Comparison of ENCODE assay signal across 8 cellular contexts in genomic region chr1:173914366-173914871, GRCh38. TPM values are rescaled to one million over a fixed set of nuclear protein-coding genes. Genes with fewer than 3 reads are reported as not detected.
DNase-seq lines count a peak whose midpoint lies in the region; ATAC-seq and TF ChIP-seq lines count a peak whose summit lies in the region.

No MANE protein-coding gene starts in this region.

- no peak for ATAC-seq in activated CD4-positive, alpha-beta T cell treated with anti-CD3 and anti-CD28 coated beads for 36 hours
- peak in 1 of 2 donors; percentile 43 for ATAC-seq in activated T-cell treated with anti-CD3 and anti-CD28 coated beads, Interleukin-2, amount 50 U/mL, for 4 hours
- no peak for ATAC-seq in HG03135 (IDR thresholded peaks at IDR 0.05; ENCODE audit: unreplicated experiment)

- no peaks in the 10 kb centered on the region for H3K27me3 ChIP-seq in MM.1S (replicated peaks; ENCODE audit: insufficient read depth, low read length)

- POLR2A ChIA-PET in activated CD4-positive, alpha-beta T cell treated with anti-CD3 and anti-CD28 coated beads for 36 hours (lab: Charles Lee): no interaction called here

- no peak overlapping the region for H3K27ac ChIP-seq in MM.1S (ENCODE audit: low read length)

- CTCF ChIA-PET in activated CD4-positive, alpha-beta T cell treated with anti-CD3 and anti-CD28 coated beads for 36 hours (lab: Charles Lee): interaction anchor here (0.6 to 0.9 kb wide), 2 partner anchors 16 to 50 kb away, joined by 4 read pairs; no protein-coding TSS in a partner anchor

- H2AFZ ChIP-seq in MM.1S (ENCODE audit: low read length): no peak overlapping the region

- peak; percentile 81 for TF ChIP-seq CTCF in MM.1S (IDR thresholded peaks at IDR 0.05; ENCODE audit: low read length)

- no peaks in the 10 kb centered on the region for H3K27me3 Mint-ChIP-seq in activated CD4-positive, alpha-beta T cell treated with anti-CD3 and anti-CD28 coated beads for 36 hours
- no peaks in the 10 kb centered on the region for H3K27me3 Mint-ChIP-seq in activated T-cell treated with anti-CD3 and anti-CD28 coated beads, Interleukin-2, amount 50 U/mL, for 4 hours (ENCODE audit: low read depth)

- H3K9me2 ChIP-seq in MM.1S (replicated peaks; ENCODE audit: insufficient read depth, low read length): no peaks in the 10 kb centered on the region

- no peak overlapping the region for H3K4me2 ChIP-seq in MM.1S (ENCODE audit: low read depth, low read length)

- H3K79me2 ChIP-seq in MM.1S (ENCODE audit: low read length): no peaks in the 10 kb centered on the region

- no peak overlapping the region for H3K4me3 ChIP-seq in MM.1S (ENCODE audit: low read length)

- no peaks in the 10 kb centered on the region for H3K36me3 ChIP-seq in MM.1S (replicated peaks; ENCODE audit: insufficient read depth, low read length)

- intact Hi-C loops in activated CD4-positive, alpha-beta T cell treated with anti-CD3 and anti-CD28 coated beads for 36 hours (cut with DNase I, micrococcal nuclease): no loop called here

- no peak overlapping the region for H3K27ac Mint-ChIP-seq in activated CD4-positive, alpha-beta T cell treated with anti-CD3 and anti-CD28 coated beads for 36 hours

- H4K20me1 ChIP-seq in MM.1S (ENCODE audit: insufficient read depth, low read length): no peaks in the 10 kb centered on the region

- H3K9me3 ChIP-seq in MM.1S (replicated peaks; ENCODE audit: insufficient read depth, low read length): no peaks in the 10 kb centered on the region

- H3K4me1 ChIP-seq in MM.1S (ENCODE audit: low read length): no peaks in the 10 kb centered on the region

- H3K36me3 Mint-ChIP-seq in activated CD4-positive, alpha-beta T cell treated with anti-CD3 and anti-CD28 coated beads for 36 hours (ENCODE audit: low read depth): peaks cover 2% of the 10 kb centered on the region
- peaks cover 5% of the 10 kb centered on the region for H3K36me3 Mint-ChIP-seq in activated T-cell treated with anti-CD3 and anti-CD28 coated beads, Interleukin-2, amount 50 U/mL, for 4 hours (ENCODE audit: insufficient read depth)

- DNase-seq in activated CD4-positive, alpha-beta T cell treated with anti-CD3 and anti-CD28 coated beads for 36 hours: peak; percentile 55
- no peak for DNase-seq in activated CD4-positive, alpha-beta T cell treated with anti-CD3 and anti-CD28 coated beads for 1 hour
- DNase-seq in MM.1S: peak; percentile 70
- DNase-seq in activated T-cell treated with anti-CD3 and anti-CD28 coated beads, Interleukin-2, amount 50 U/mL, for 4 hours: peak; percentile 10
- peak; percentile 48 to 67 for DNase-seq in lung microvascular endothelial cell (ENCODE audit: low read depth in 2 of 2)
- no peak for DNase-seq in activated CD4-positive, CD25-positive, alpha-beta regulatory T cell treated with anti-CD3 and anti-CD28 coated beads, Interleukin-2, amount 50 U/mL, for 72 hours
- DNase-seq in DMS79 treated with DMSO at 0.1 percent for 48 hours (lab: John Stamatoyannopoulos, UW): no peak

- no peaks in the 10 kb centered on the region for H3K9me3 Mint-ChIP-seq in activated CD4-positive, alpha-beta T cell treated with anti-CD3 and anti-CD28 coated beads for 36 hours (ENCODE audit: low read depth)
- no peaks in the 10 kb centered on the region for H3K9me3 Mint-ChIP-seq in activated T-cell treated with anti-CD3 and anti-CD28 coated beads, Interleukin-2, amount 50 U/mL, for 4 hours

- no peak overlapping the region for H3K4me3 Mint-ChIP-seq in activated CD4-positive, alpha-beta T cell treated with anti-CD3 and anti-CD28 coated beads for 36 hours
- H3K4me3 Mint-ChIP-seq in activated T-cell treated with anti-CD3 and anti-CD28 coated beads, Interleukin-2, amount 50 U/mL, for 4 hours: no peak overlapping the region

- no peak overlapping the region for H3K9ac ChIP-seq in MM.1S (ENCODE audit: low read length)

- H3K4me1 Mint-ChIP-seq in activated CD4-positive, alpha-beta T cell treated with anti-CD3 and anti-CD28 coated beads for 36 hours: no peaks in the 10 kb centered on the region
- H3K4me1 Mint-ChIP-seq in activated T-cell treated with anti-CD3 and anti-CD28 coated beads, Interleukin-2, amount 50 U/mL, for 4 hours (ENCODE audit: low read depth): no peaks in the 10 kb centered on the region

- H3F3A ChIP-seq in MM.1S (ENCODE audit: insufficient read depth, low read length): no peaks in the 10 kb centered on the region

RNA-seq across cellular contexts. Expression of gene SERPINC1, which starts 2.7 kb away (rescaled TPM):
- total RNA-seq in activated CD4-positive, alpha-beta T cell treated with anti-CD3 and anti-CD28 coated beads for 36 hours: under 1 TPM in 1 of 2 experiments, not detected in 1; 0.25 TPM
- under 1 TPM; 0.34 to 0.96 (median 0.52) TPM for total RNA-seq in activated T-cell treated with anti-CD3 and anti-CD28 coated beads, Interleukin-2, amount 50 U/mL, for 4 hours
- not detected in 2 replicates for total RNA-seq in lung microvascular endothelial cell

RNA-seq across cellular contexts. Expression of gene ZBTB37, which starts 46.2 kb away (rescaled TPM):
- 1 to 10 TPM; 7.7 to 7.9 TPM for total RNA-seq in activated CD4-positive, alpha-beta T cell treated with anti-CD3 and anti-CD28 coated beads for 36 hours
- 1 to 10 TPM; 5.8 to 8.1 (median 7.7) TPM for total RNA-seq in activated T-cell treated with anti-CD3 and anti-CD28 coated beads, Interleukin-2, amount 50 U/mL, for 4 hours
- total RNA-seq in lung microvascular endothelial cell: 2.2 and 4.4 TPM in 2 replicates

RNA-seq across cellular contexts. Expression of gene GAS5, which starts 46.6 kb away (rescaled TPM):
- total RNA-seq in activated CD4-positive, alpha-beta T cell treated with anti-CD3 and anti-CD28 coated beads for 36 hours: 1,000 to 10,000 TPM in 1 of 2 experiments, 100 to 1,000 TPM in 1; 878 to 1,203 TPM
- total RNA-seq in activated T-cell treated with anti-CD3 and anti-CD28 coated beads, Interleukin-2, amount 50 U/mL, for 4 hours: 100 to 1,000 TPM; 836 to 968 (median 925) TPM
- total RNA-seq in lung microvascular endothelial cell: 281 and 362 TPM in 2 replicates

Comparison
In these comparisons a context has a peak if more than half of its experiments do, and no peak if none do; other contexts are left out.
1. DNase-seq: peak in activated CD4-positive, alpha-beta T cell treated with anti-CD3 and anti-CD28 coated beads for 36 hours (single experiment), MM.1S (single experiment), activated T-cell treated with anti-CD3 and anti-CD28 coated beads, Interleukin-2, amount 50 U/mL, for 4 hours (single experiment) and lung microvascular endothelial cell (2 of 2); none in activated CD4-positive, alpha-beta T cell treated with anti-CD3 and anti-CD28 coated beads for 1 hour (single experiment), activated CD4-positive, CD25-positive, alpha-beta regulatory T cell treated with anti-CD3 and anti-CD28 coated beads, Interleukin-2, amount 50 U/mL, for 72 hours (single experiment) and DMS79 treated with DMSO at 0.1 percent for 48 hours (single experiment).